ENCODE assay signal across 11 cellular contexts in genomic region chr1:53344921-53345838, GRCh38.
DNase-seq lines count a peak whose midpoint lies in the region; ATAC-seq and TF ChIP-seq lines count a peak whose summit lies in the region.
"Had no signal": no experiment of that assay in that cellular context is flagged by ENCODE, and none has a peak within 500 bp of the region (broad histone marks: within the 10 kb centered on the region; RNA-seq: fewer than 3 reads in every experiment).

No MANE protein-coding gene starts in this region.

- no peak for TF ChIP-seq POLR2A in erythroblast (IDR thresholded peaks at IDR 0.05; ENCODE audit: low read length)

- DNase-seq in germinal center (ENCODE audit: low spot score) (peak; percentile 36), SKM-1 (lab: John Stamatoyannopoulos, UW; ENCODE audit: unreplicated experiment) (no peak), erythroblast (lab: John Stamatoyannopoulos, UW) (no peak), nephron progenitor cell (no peak)
- no peak for DNase-seq in activated CD4-positive, alpha-beta T cell treated with anti-CD3 and anti-CD28 coated beads for 4 hours
- DNase-seq: mucosa of descending colon had no signal

- no peaks in the 10 kb centered on the region for H3K27me3 Mint-ChIP-seq in nephron progenitor cell (ENCODE audit: low read depth, poor library complexity)
- H3K27me3 Mint-ChIP-seq: central memory CD8-positive, alpha-beta T cell had no signal

- H3K4me3 Mint-ChIP-seq in nephron progenitor cell: no peak overlapping the region
- H3K4me3 Mint-ChIP-seq: central memory CD8-positive, alpha-beta T cell had no signal

- ATAC-seq in GM18508 (IDR thresholded peaks at IDR 0.05; ENCODE audit: insufficient read depth, unreplicated experiment) (peak; percentile 80), GM19455 (IDR thresholded peaks at IDR 0.05; ENCODE audit: unreplicated experiment) (peak; percentile 86), HG03060 (IDR thresholded peaks at IDR 0.05; ENCODE audit: low read depth, unreplicated experiment) (peak; percentile 68)
- ATAC-seq: HCT116, mucosa of descending colon had no signal

- peaks cover 25% of the 10 kb centered on the region for H3K4me1 Mint-ChIP-seq in nephron progenitor cell
- H3K4me1 Mint-ChIP-seq: central memory CD8-positive, alpha-beta T cell had no signal

- TF ChIP-seq CTCF in nephron progenitor cell (IDR thresholded peaks at IDR 0.05): no peak

- no peaks in the 10 kb centered on the region for H3K36me3 Mint-ChIP-seq in nephron progenitor cell (ENCODE audit: low read depth)

- H3K9me3 Mint-ChIP-seq in nephron progenitor cell: no peaks in the 10 kb centered on the region
- H3K9me3 Mint-ChIP-seq: central memory CD8-positive, alpha-beta T cell had no signal

- H3K27ac Mint-ChIP-seq in nephron progenitor cell: no peak overlapping the region
